ENCODE assay signal across 11 cellular contexts in genomic region chr1:197761654-197762053, GRCh38. TPM values are rescaled to one million over a fixed set of nuclear protein-coding genes. Genes with fewer than 3 reads are reported as not detected.
DNase-seq lines count a peak whose midpoint lies in the region; ATAC-seq and TF ChIP-seq lines count a peak whose summit lies in the region.
"Had no signal": no experiment of that assay in that cellular context is flagged by ENCODE, and none has a peak within 500 bp of the region (broad histone marks: within the 10 kb centered on the region; RNA-seq: fewer than 3 reads in every experiment).

No MANE protein-coding gene starts in this region.

- H3K36me3 ChIP-seq in Loucy (ENCODE audit: insufficient read depth, low read length), result no peaks in the 10 kb centered on the region; the same call in 1 of the 2 replicates

- no peaks in the 10 kb centered on the region for H4K20me1 ChIP-seq in Loucy (ENCODE audit: insufficient read depth, low read length, poor library complexity, severe bottlenecking)

- no peak for DNase-seq in effector memory CD8-positive, alpha-beta T cell
- DNase-seq in activated T-helper 1 cell treated with anti-CD3 and anti-CD28 coated beads, Interleukin-12 subunit alpha, Interleukin-12 subunit beta, Interleukin-2, Interleukin-4 antibody, amounts not matched to agents 30 ng/mL and 10 ng/mL and 1 ng/mL, durations not matched to agents 14 hours and 24 hours and 36 hours (ENCODE audit: low spot score), result no peak
- DNase-seq in ureter (ENCODE audit: low spot score), result no peak
- DNase-seq in medulla oblongata (ENCODE audit: extremely low spot score), result no peak
- DNase-seq in retina, result no peak
- DNase-seq: cortex of kidney; stimulated activated naive CD8-positive, alpha-beta T cell treated with anti-CD3 and anti-CD28 coated beads, Interleukin-15, Interleukin-2, amounts not matched to agents 100 U/mL and 50 U/mL, for 24 hours had no signal

- H3K4me1 Mint-ChIP-seq in effector memory CD8-positive, alpha-beta T cell (ENCODE audit: low read depth in 2 of 2), result peaks cover 13 to 49% of the 10 kb centered on the region in 2 donors
- peaks cover 16% of the 10 kb centered on the region for H3K4me1 Mint-ChIP-seq in activated T-helper 1 cell treated with anti-CD3 and anti-CD28 coated beads, Interleukin-12 subunit alpha, Interleukin-12 subunit beta, Interleukin-2, Interleukin-4 antibody, amounts not matched to agents 30 ng/mL and 10 ng/mL and 1 ng/mL, durations not matched to agents 14 hours and 24 hours and 36 hours (ENCODE audit: low read depth)

- peak overlapping the region; percentile 77 for H3K4me2 ChIP-seq in Loucy (ENCODE audit: low read depth, low read length, poor library complexity, severe bottlenecking)

- no peak overlapping the region for H3K27ac Mint-ChIP-seq in effector memory CD8-positive, alpha-beta T cell
- H3K27ac Mint-ChIP-seq in activated T-helper 1 cell treated with anti-CD3 and anti-CD28 coated beads, Interleukin-12 subunit alpha, Interleukin-12 subunit beta, Interleukin-2, Interleukin-4 antibody, amounts not matched to agents 30 ng/mL and 10 ng/mL and 1 ng/mL, durations not matched to agents 14 hours and 24 hours and 36 hours, result no peak overlapping the region

- peaks cover 86% of the 10 kb centered on the region for H3K4me1 ChIP-seq in Loucy (ENCODE audit: insufficient read depth, low read length, poor library complexity, severe bottlenecking)

- no peak overlapping the region for H3K4me3 Mint-ChIP-seq in effector memory CD8-positive, alpha-beta T cell
- no peak overlapping the region for H3K4me3 Mint-ChIP-seq in activated T-helper 1 cell treated with anti-CD3 and anti-CD28 coated beads, Interleukin-12 subunit alpha, Interleukin-12 subunit beta, Interleukin-2, Interleukin-4 antibody, amounts not matched to agents 30 ng/mL and 10 ng/mL and 1 ng/mL, durations not matched to agents 14 hours and 24 hours and 36 hours

- intact Hi-C loops in activated T-helper 1 cell treated with anti-CD3 and anti-CD28 coated beads, Interleukin-12 subunit alpha, Interleukin-12 subunit beta, Interleukin-2, Interleukin-4 antibody, amounts not matched to agents 30 ng/mL and 10 ng/mL and 1 ng/mL, durations not matched to agents 14 hours and 24 hours and 36 hours (cut with micrococcal nuclease), result no loop called here

- peak overlapping the region; percentile 69 for H3K4me3 ChIP-seq in Loucy (ENCODE audit: low read length, poor library complexity, severe bottlenecking)
- H3K4me3 ChIP-seq: skin epidermis had no signal

- no peaks in the 10 kb centered on the region for H3K9me3 Mint-ChIP-seq in effector memory CD8-positive, alpha-beta T cell
- no peaks in the 10 kb centered on the region for H3K9me3 Mint-ChIP-seq in activated T-helper 1 cell treated with anti-CD3 and anti-CD28 coated beads, Interleukin-12 subunit alpha, Interleukin-12 subunit beta, Interleukin-2, Interleukin-4 antibody, amounts not matched to agents 30 ng/mL and 10 ng/mL and 1 ng/mL, durations not matched to agents 14 hours and 24 hours and 36 hours

- no peaks in the 10 kb centered on the region for H3K27me3 ChIP-seq in Loucy (ENCODE audit: insufficient read depth, low read length, poor library complexity, severe bottlenecking)

- H3K9ac ChIP-seq in Loucy (ENCODE audit: low read depth, low read length, poor library complexity, severe bottlenecking), result peak overlapping the region; percentile 78

- peaks cover 85% of the 10 kb centered on the region for H3K79me2 ChIP-seq in Loucy (ENCODE audit: insufficient read depth, low read length)

- H2AFZ ChIP-seq in Loucy (ENCODE audit: low read length), result no peak overlapping the region

- no peaks in the 10 kb centered on the region for H3K9me2 ChIP-seq in Loucy (replicated peaks; ENCODE audit: low read depth, low read length)

- H3K36me3 Mint-ChIP-seq in effector memory CD8-positive, alpha-beta T cell (ENCODE audit: insufficient read depth), result no peaks in the 10 kb centered on the region
- H3K36me3 Mint-ChIP-seq in activated T-helper 1 cell treated with anti-CD3 and anti-CD28 coated beads, Interleukin-12 subunit alpha, Interleukin-12 subunit beta, Interleukin-2, Interleukin-4 antibody, amounts not matched to agents 30 ng/mL and 10 ng/mL and 1 ng/mL, durations not matched to agents 14 hours and 24 hours and 36 hours (ENCODE audit: low read depth), result peaks cover 18% of the 10 kb centered on the region

- no peaks in the 10 kb centered on the region for H3K27me3 Mint-ChIP-seq in effector memory CD8-positive, alpha-beta T cell
- no peaks in the 10 kb centered on the region for H3K27me3 Mint-ChIP-seq in activated T-helper 1 cell treated with anti-CD3 and anti-CD28 coated beads, Interleukin-12 subunit alpha, Interleukin-12 subunit beta, Interleukin-2, Interleukin-4 antibody, amounts not matched to agents 30 ng/mL and 10 ng/mL and 1 ng/mL, durations not matched to agents 14 hours and 24 hours and 36 hours (ENCODE audit: insufficient read depth)

- peak; percentile 62 for ATAC-seq in GM18517 (IDR thresholded peaks at IDR 0.05; ENCODE audit: unreplicated experiment)
- peak; percentile 60 for ATAC-seq in HG02678 (IDR thresholded peaks at IDR 0.05; ENCODE audit: unreplicated experiment)
- peak; percentile 36 for ATAC-seq in effector memory CD8-positive, alpha-beta T cell (replicated peaks)
- ATAC-seq: stimulated activated naive CD8-positive, alpha-beta T cell treated with anti-CD3 and anti-CD28 coated beads, Interleukin-15, Interleukin-2, amounts not matched to agents 100 U/mL and 50 U/mL, for 24 hours had no signal

- no peaks in the 10 kb centered on the region for H3K9me3 ChIP-seq in Loucy (ENCODE audit: insufficient read depth, low read depth, low read length)

- no peak for TF ChIP-seq CTCF in Loucy (conservative IDR thresholded peaks at IDR 0.05; ENCODE audit: low read length)

- peaks cover 17% of the 10 kb centered on the region for H3F3A ChIP-seq in Loucy (ENCODE audit: low read depth)

RNA-seq across cellular contexts. Expression of gene DENND1B, which starts 13.6 kb away (rescaled TPM):
- total RNA-seq in activated T-helper 1 cell treated with anti-CD3 and anti-CD28 coated beads, Interleukin-12 subunit alpha, Interleukin-12 subunit beta, Interleukin-2, Interleukin-4 antibody, amounts not matched to agents 30 ng/mL and 10 ng/mL and 1 ng/mL, durations not matched to agents 14 hours and 24 hours and 36 hours, result 15.3 and 16.5 TPM in 2 replicates
- total RNA-seq in ureter, result 29.4 TPM
